7 cellular contexts compared by ENCODE assay signal in genomic region chr17:43398724-43399595, GRCh38. TPM values are rescaled to one million over a fixed set of nuclear protein-coding genes. Genes with fewer than 3 reads are reported as not detected.
DNase-seq lines count a peak whose midpoint lies in the region; ATAC-seq and TF ChIP-seq lines count a peak whose summit lies in the region.

Gene ARL4D (plus strand): TSS chr17:43398993. CDS start chr17:43399733, 740 bp downstream.

- ATAC-seq in GM18907 (IDR thresholded peaks at IDR 0.05; ENCODE audit: unreplicated experiment) (peak; percentile 52), T-helper 17 cell (peak; percentile 90), left cardiac atrium (peak; percentile 92), upper lobe of left lung (ENCODE audit: low FRiP score in 2 of 2) (peak; percentile 75 to 94)

- peaks cover 27% of the 10 kb centered on the region for H3K4me1 Mint-ChIP-seq in T-helper 17 cell
- H3K4me1 Mint-ChIP-seq in progenitor cell of endocrine pancreas (ENCODE audit: low read depth) = peaks cover 8% of the 10 kb centered on the region

- H3K4me3 Mint-ChIP-seq in T-helper 17 cell (peak within 1 kb of the TSS; percentile 95), progenitor cell of endocrine pancreas (ENCODE audit: low read depth) (peak within 1 kb of the TSS; percentile 87)

- TF ChIP-seq CTCF in progenitor cell of endocrine pancreas (IDR thresholded peaks at IDR 0.05; ENCODE audit: unreplicated experiment) = no peak
- no peak for TF ChIP-seq CTCF in upper lobe of left lung (IDR thresholded peaks at IDR 0.05)

- TF ChIP-seq EP300 in upper lobe of left lung (IDR thresholded peaks at IDR 0.05) = no peak

- H3K27me3 ChIP-seq in upper lobe of left lung = no peaks in the 10 kb centered on the region

- no peaks in the 10 kb centered on the region for H3K9me3 Mint-ChIP-seq in progenitor cell of endocrine pancreas (ENCODE audit: low read depth)

- peak within 1 kb of the TSS; percentile 86 for H3K27ac Mint-ChIP-seq in T-helper 17 cell
- H3K27ac Mint-ChIP-seq in progenitor cell of endocrine pancreas = peak within 1 kb of the TSS; percentile 95

- H3K9me3 ChIP-seq in T-helper 17 cell (ENCODE audit: control insufficient read depth, low read length, poor library complexity, severe bottlenecking) = no peaks in the 10 kb centered on the region
- no peaks in the 10 kb centered on the region for H3K9me3 ChIP-seq in upper lobe of left lung

- DNase-seq in NCI-H1417 (lab: John Stamatoyannopoulos, UW) (peak; percentile 78 to 91 (median 86)), T-helper 17 cell (peak; percentile 68 to 77 (median 74)), amniotic stem cell (lab: John Stamatoyannopoulos, UW) (peak; percentile 53), left cardiac atrium (peak; percentile 95), progenitor cell of endocrine pancreas (ENCODE audit: low spot score, unreplicated experiment) (peak; percentile 66), upper lobe of left lung (peak; percentile 95 to 96)

- H3K4me1 ChIP-seq in upper lobe of left lung = peaks cover 31 to 56% (median 36%) of the 10 kb centered on the region in 4 donors

- H3K27me3 Mint-ChIP-seq in T-helper 17 cell (no peaks in the 10 kb centered on the region), progenitor cell of endocrine pancreas (no peaks in the 10 kb centered on the region)

- peaks cover 0 to 9% (median 0%) of the 10 kb centered on the region in 4 donors for H3K36me3 ChIP-seq in upper lobe of left lung

- H3K4me3 ChIP-seq in upper lobe of left lung = peak within 1 kb of the TSS; percentile 65 to 88 (median 73)

- peak within 1 kb of the TSS; percentile 70 to 94 (median 89) for H3K27ac ChIP-seq in upper lobe of left lung

- no peaks in the 10 kb centered on the region for H3K36me3 Mint-ChIP-seq in T-helper 17 cell (ENCODE audit: low read depth)
- no peaks in the 10 kb centered on the region for H3K36me3 Mint-ChIP-seq in progenitor cell of endocrine pancreas (ENCODE audit: insufficient read depth)

- WGBS in upper lobe of left lung, 2 donors = 1 to 2% methylated on average over 34 to 45 of the region's 64 CpGs

- TF ChIP-seq POLR2A in upper lobe of left lung (IDR thresholded peaks at IDR 0.05) = peak in 3 of 4 donors; percentile 52 to 95 (median 93)

- intact Hi-C loops in left cardiac atrium (cut with DNase I) = no loop called here

RNA-seq across cellular contexts. Expression of gene ARL4D, which starts in this region (rescaled TPM):
- total RNA-seq in T-helper 17 cell = 1 to 10 TPM; 1.1 to 2.0 TPM
- total RNA-seq in left cardiac atrium = 10 to 100 TPM; 11.8 to 12.8 TPM
- total RNA-seq in progenitor cell of endocrine pancreas = 4.9 and 5.9 TPM in 2 replicates
- total RNA-seq in upper lobe of left lung = 10 to 100 TPM in 2 of 6 donors, 1 to 10 TPM in 4; 6.5 to 24.2 (median 9.4) TPM

Comparison
In these comparisons a context has a peak if more than half of its experiments do, and no peak if none do; other contexts are left out.
1. Peak in every context shown above with its lines: DNase-seq, ATAC-seq, H3K4me3 ChIP-seq and H3K27ac ChIP-seq.